8 cellular contexts compared by ENCODE assay signal in the genomic region with DNA sequence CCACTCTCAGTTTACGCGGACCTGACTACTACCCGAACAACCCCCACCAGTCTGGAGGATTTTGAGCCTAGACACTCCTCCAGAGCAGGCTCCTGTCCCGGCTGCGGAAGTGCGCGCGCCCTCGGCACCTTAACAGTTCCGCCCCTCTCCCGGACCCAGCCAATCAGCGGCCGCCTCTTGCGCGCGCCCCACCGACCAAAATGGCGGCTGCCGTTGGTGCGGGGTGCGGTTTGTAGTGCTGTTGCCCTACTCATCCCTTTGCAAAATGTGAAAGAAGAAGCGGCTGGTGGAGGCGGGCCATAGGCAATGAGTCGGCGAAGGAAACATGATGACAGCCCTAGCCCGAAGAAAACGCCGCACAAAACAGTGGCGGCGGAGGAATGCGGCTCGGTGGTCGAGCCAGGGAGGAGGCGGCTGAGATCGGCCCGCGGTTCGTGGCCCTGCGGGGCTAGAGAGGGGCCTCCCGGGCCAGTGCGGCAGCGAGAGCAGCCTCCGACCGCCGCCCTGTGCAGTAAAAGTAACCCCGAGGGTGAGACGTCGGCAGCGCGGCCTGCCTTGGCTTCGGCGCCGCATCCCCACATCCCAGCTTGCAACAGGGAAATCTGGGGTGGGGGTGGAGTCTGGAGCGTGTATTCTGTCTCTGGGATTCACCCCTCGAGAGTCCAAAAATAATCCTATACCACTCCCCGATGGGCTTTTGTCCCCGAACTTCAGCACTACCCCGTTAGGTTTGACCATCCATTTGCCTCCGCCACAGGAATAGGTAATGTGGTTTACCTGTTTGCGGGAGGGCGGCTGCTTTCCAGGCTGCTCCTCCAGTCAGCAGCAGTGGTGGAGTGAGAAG. TPM values are rescaled to one million over a fixed set of nuclear protein-coding genes. Genes with fewer than 3 reads are reported as not detected.
DNase-seq lines count a peak whose midpoint lies in the region; FAIRE-seq and TF ChIP-seq lines count a peak whose summit lies in the region.

ETAA1 (plus strand) TSS at position 191 of the 844 bp plus-strand sequence; CDS start at position 307, 116 bp downstream.

- H3K27ac ChIP-seq in mesenchymal stem cell (ENCODE audit: low read length, poor library complexity, severe bottlenecking) = peak within 1 kb of the TSS; percentile 95

- FAIRE-seq in HTR-8/SVneo (lab: Jason Lieb, UNC) = peak; percentile 76

- peaks cover 2% of the 10 kb centered on the region for H3K79me1 ChIP-seq in mesenchymal stem cell (replicated peaks; ENCODE audit: low read length, poor library complexity, severe bottlenecking)

- no peak within 1 kb of the TSS for H2AK5ac ChIP-seq in mesenchymal stem cell (ENCODE audit: low read length, severe bottlenecking)

- peak within 1 kb of the TSS; percentile 100 for H2BK120ac ChIP-seq in mesenchymal stem cell (ENCODE audit: low read depth, low read length)

- peak within 1 kb of the TSS; percentile 89 for H3K4me2 ChIP-seq in mesenchymal stem cell (ENCODE audit: low read length, poor library complexity, severe bottlenecking)

- peak within 1 kb of the TSS in 1 of 2 experiments; percentile 57 for H3K14ac ChIP-seq in mesenchymal stem cell (ENCODE audit: low read length in 2 of 2)

- H3K23ac ChIP-seq in mesenchymal stem cell (ENCODE audit: low read length in 2 of 2) = peak within 1 kb of the TSS; percentile 34 to 57

- DNase-seq in CMK (ENCODE audit: low read depth) = peak; percentile 58
- DNase-seq in GM20000 (ENCODE audit: low spot score) = peak; percentile 93
- DNase-seq in HTR-8/SVneo (ENCODE audit: insufficient read length, low spot score) = peak; percentile 94
- DNase-seq in NOMO-1 treated with dmso at 0.1 percent for 144 hours (lab: John Stamatoyannopoulos, UW; ENCODE audit: unreplicated experiment) = peak; percentile 87
- peak; percentile 74 for DNase-seq in activated CD8-positive, alpha-beta memory T cell treated with anti-CD3 and anti-CD28 coated beads, Interleukin-2, amount 50 U/mL, for 1 hour (ENCODE audit: extremely low read depth)
- DNase-seq in mesenchymal stem cell = peak; percentile 92
- peak; percentile 83 for DNase-seq in stimulated activated CD8-positive, alpha-beta memory T cell treated with anti-CD3 and anti-CD28 coated beads, Interleukin-12 subunit alpha, Interleukin-12 subunit beta, amount 100 ng/mL, for 4 hours (ENCODE audit: low read depth)

- TF ChIP-seq CTCF in GM20000 (IDR thresholded peaks at IDR 0.05; ENCODE audit: extremely low read depth, missing control alignments) = no peak

- H4K91ac ChIP-seq in mesenchymal stem cell (ENCODE audit: low read length) = peak within 1 kb of the TSS; percentile 98

- H2BK15ac ChIP-seq in mesenchymal stem cell (ENCODE audit: low read depth, poor library complexity, severe bottlenecking) = peak within 1 kb of the TSS; percentile 94

- H2AFZ ChIP-seq in mesenchymal stem cell (ENCODE audit: low read depth, low read length) = peak within 1 kb of the TSS; percentile 72

- peak within 1 kb of the TSS; percentile 100 for H4K8ac ChIP-seq in mesenchymal stem cell (ENCODE audit: low read length)

- H3K9me3 ChIP-seq in endocrine pancreas (ENCODE audit: control insufficient read depth, low read length) (no peaks in the 10 kb centered on the region), mesenchymal stem cell (ENCODE audit: control insufficient read depth, low read length) (no peaks in the 10 kb centered on the region)

- H3K4me1 ChIP-seq in endocrine pancreas (ENCODE audit: control insufficient read depth, insufficient read depth, low read length) (peaks cover 13% of the 10 kb centered on the region), mesenchymal stem cell (ENCODE audit: control insufficient read depth, insufficient read depth, low read depth, low read length) (peaks cover 4% of the 10 kb centered on the region)

- under 1% methylated on average over 44 of the region's 61 CpGs for WGBS in mesenchymal stem cell

- no peaks in the 10 kb centered on the region for H3K27me3 ChIP-seq in endocrine pancreas (ENCODE audit: control insufficient read depth, insufficient read depth, low read length)
- no peaks in the 10 kb centered on the region for H3K27me3 ChIP-seq in mesenchymal stem cell (ENCODE audit: control insufficient read depth in 1 of 2, insufficient read depth in 1 of 2, low read length in 2 of 2)

- H3K4me3 ChIP-seq in endocrine pancreas (ENCODE audit: control insufficient read depth, insufficient read depth, low read length) (peak within 1 kb of the TSS; percentile 93), mesenchymal stem cell (ENCODE audit: insufficient read depth in 1 of 2, low read depth in 1 of 2, low read length in 2 of 2) (peak within 1 kb of the TSS; percentile 85 to 96)

- no peaks in the 10 kb centered on the region for H3K36me3 ChIP-seq in endocrine pancreas (ENCODE audit: control insufficient read depth, insufficient read depth, low read length)
- H3K36me3 ChIP-seq in mesenchymal stem cell (ENCODE audit: control insufficient read depth in 1 of 2, insufficient read depth in 2 of 2, low read depth in 1 of 2, low read length in 2 of 2) = peaks cover 0 to 16% of the 10 kb centered on the region in 2 experiments

- H3K18ac ChIP-seq in mesenchymal stem cell (ENCODE audit: low read depth in 1 of 2, low read length in 2 of 2) = peak within 1 kb of the TSS; percentile 98 to 99

- H3K4ac ChIP-seq in mesenchymal stem cell (ENCODE audit: low read depth in 1 of 2, low read length in 2 of 2) = peak within 1 kb of the TSS; percentile 98 to 99

- peak within 1 kb of the TSS in 1 of 2 experiments; percentile 84 for H2BK12ac ChIP-seq in mesenchymal stem cell (ENCODE audit: low read length in 2 of 2)

- H2BK5ac ChIP-seq in mesenchymal stem cell (ENCODE audit: low read depth, low read length, poor library complexity, severe bottlenecking) = peak within 1 kb of the TSS; percentile 93

- H3K9ac ChIP-seq in endocrine pancreas (ENCODE audit: control insufficient read depth, insufficient read depth, low read length) (peak within 1 kb of the TSS; percentile 94), mesenchymal stem cell (ENCODE audit: low read length) (peak within 1 kb of the TSS; percentile 99)

RNA-seq across cellular contexts. Expression of gene ETAA1, which starts in this region (rescaled TPM):
- polyA plus RNA-seq in mesenchymal stem cell (2013, experiment 1 of 2) = 9.2 TPM
- 9.5 TPM for polyA plus RNA-seq in mesenchymal stem cell (2013, experiment 2 of 2)

Comparison
In these comparisons a context has a peak if more than half of its experiments do, and no peak if none do; other contexts are left out.
1. Peak in every context shown above with its lines: DNase-seq, H3K4me3 ChIP-seq and H3K27ac ChIP-seq.